1 cellular context compared by ENCODE assay signal in the genomic region with DNA sequence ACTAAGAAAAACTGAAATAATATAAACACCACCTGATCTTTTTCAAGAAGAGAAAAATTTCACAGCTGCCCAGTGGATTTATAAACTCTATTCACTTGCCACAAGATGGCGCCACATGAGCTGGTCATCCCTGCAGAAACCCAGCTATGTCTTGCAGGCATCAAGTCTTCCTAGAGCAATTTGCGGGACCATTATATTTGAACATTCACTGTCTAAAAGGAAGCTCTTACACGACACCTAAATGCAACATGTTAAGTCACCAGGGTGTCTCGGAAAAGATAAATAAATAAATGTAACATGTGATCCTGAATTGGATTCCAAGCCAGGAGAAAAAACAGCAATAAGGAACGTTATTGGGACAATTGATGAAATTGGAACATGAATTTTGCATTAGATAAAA.
TF ChIP-seq lines count a peak whose summit lies in the region.

No MANE protein-coding gene starts in this region.

TF ChIP-seq in endothelial cell of umbilical vein, 7 proteins besides CTCF, POLR2A, EP300 and RAD21:
- TF ChIP-seq FOS (IDR thresholded peaks at IDR 0.05; ENCODE audit: borderline replicate concordance, insufficient read depth, low read length) (no peak), JUN (IDR thresholded peaks at IDR 0.05; ENCODE audit: borderline replicate concordance, insufficient read depth, insufficient read length, low read depth) (no peak), GATA2 (IDR thresholded peaks at IDR 0.05; ENCODE audit: insufficient read depth, insufficient read length, low read depth, low read length) (no peak), EZH2 (IDR thresholded peaks at IDR 0.05; ENCODE audit: borderline replicate concordance, low read depth, low read length, severe bottlenecking) (no peak), MYC (IDR thresholded peaks at IDR 0.05; ENCODE audit: low read depth, low read length) (no peak), POLR2AphosphoS5 (IDR thresholded peaks at IDR 0.05; ENCODE audit: insufficient read depth, low read depth, low read length) (no peak)
- TF ChIP-seq, protein P1, sequence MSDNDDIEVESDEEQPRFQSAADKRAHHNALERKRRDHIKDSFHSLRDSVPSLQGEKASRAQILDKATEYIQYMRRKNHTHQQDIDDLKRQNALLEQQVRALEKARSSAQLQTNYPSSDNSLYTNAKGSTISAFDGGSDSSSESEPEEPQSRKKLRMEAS (IDR thresholded peaks at IDR 0.05; ENCODE audit: insufficient read depth, insufficient read length): no peak
